In genomic region chr18:22324191-22325131, GRCh38 we compare ENCODE assay signal across 9 cellular contexts.
A peak's percentile ranks its signal among the peaks of the same experiment; 100 is the strongest.
DNase-seq lines count a peak whose midpoint lies in the region; ATAC-seq and TF ChIP-seq lines count a peak whose summit lies in the region.
"Had no signal": no experiment of that assay in that cellular context is flagged by ENCODE, and none has a peak within 500 bp of the region (broad histone marks: within the 10 kb centered on the region; RNA-seq: fewer than 3 reads in every experiment).

No MANE protein-coding gene starts in this region.

- H3K27me3 ChIP-seq in breast epithelium (no peaks in the 10 kb centered on the region), mucosa of rectum (ENCODE audit: control insufficient read depth in 2 of 2, insufficient read depth in 2 of 2, low read length in 2 of 2) (no peaks in the 10 kb centered on the region)

- POLR2A ChIA-PET in MCF 10A (lab: Yijun Ruan, JAX), result interaction anchor here (0.6 kb wide), 1 partner anchor 234 kb away, joined by 3 read pairs; no protein-coding TSS in a partner anchor

- peak overlapping the region in 1 of 2 donors; percentile 19 for H3K9ac ChIP-seq in mucosa of rectum (ENCODE audit: low read depth in 1 of 2, low read length in 2 of 2)

- H3K36me3 Mint-ChIP-seq in MCF 10A (ENCODE audit: insufficient read depth, unreplicated experiment), result no peaks in the 10 kb centered on the region

- no peak for ATAC-seq in HG02973 (IDR thresholded peaks at IDR 0.05; ENCODE audit: unreplicated experiment)

- DNase-seq in breast epithelium (ENCODE audit: low spot score in 2 of 2) (no peak), MCF 10A (ENCODE audit: unreplicated experiment) (no peak), fibroblast of gingiva (ENCODE audit: low read depth) (peak; percentile 27), GM10266 (ENCODE audit: extremely low spot score) (no peak), GDM1 (lab: John Stamatoyannopoulos, UW) (no peak), NCI-H510A treated with DMSO at 0.1 percent for 48 hours (lab: John Stamatoyannopoulos, UW) (no peak)
- DNase-seq: T-helper 9 cell had no signal

- no TSS peak for BruUV-seq in MCF 10A (replicated peaks; lab: Mats Ljungman, UMichigan)

- no peaks in the 10 kb centered on the region for H3K36me3 ChIP-seq in breast epithelium
- H3K36me3 ChIP-seq in mucosa of rectum (ENCODE audit: control insufficient read depth in 2 of 2, insufficient read depth in 2 of 2, low read length in 2 of 2), result no peaks in the 10 kb centered on the region

- no peak overlapping the region for H3K4me3 Mint-ChIP-seq in MCF 10A (ENCODE audit: unreplicated experiment)

- intact Hi-C loops in breast epithelium (cut with DNase I; ENCODE audit: low total_unique reads), result no loop called here
- intact Hi-C loops in MCF 10A (cut with micrococcal nuclease), result no loop called here

- no peaks in the 10 kb centered on the region for H3K27me3 Mint-ChIP-seq in MCF 10A (ENCODE audit: insufficient read depth, unreplicated experiment)

- no peaks in the 10 kb centered on the region for H3K9me3 ChIP-seq in breast epithelium
- H3K9me3 ChIP-seq in mucosa of rectum (ENCODE audit: control insufficient read depth in 2 of 2, low read length in 2 of 2), result no peaks in the 10 kb centered on the region

- peak overlapping the region in 1 of 2 donors; percentile 61 for H3K27ac ChIP-seq in breast epithelium
- no peak overlapping the region for H3K27ac ChIP-seq in mucosa of rectum (ENCODE audit: low read depth in 2 of 2, low read length in 2 of 2)

- TF ChIP-seq POLR2A in breast epithelium (IDR thresholded peaks at IDR 0.05), result no peak

- no peaks in the 10 kb centered on the region for H3K4me1 ChIP-seq in breast epithelium
- peaks cover 0 to 5% of the 10 kb centered on the region in 2 donors for H3K4me1 ChIP-seq in mucosa of rectum (ENCODE audit: control insufficient read depth in 2 of 2, insufficient read depth in 2 of 2, low read length in 2 of 2)

- peak in 2 of 3 donors; percentile 13 to 28 for TF ChIP-seq CTCF in breast epithelium (IDR thresholded peaks at IDR 0.05)
- TF ChIP-seq CTCF in MCF 10A (IDR thresholded peaks at IDR 0.05; ENCODE audit: unreplicated experiment), result no peak
- no peak for TF ChIP-seq CTCF in GM10266 (IDR thresholded peaks at IDR 0.05; ENCODE audit: control insufficient read depth, insufficient read depth, low read depth, missing control alignments)

- no peaks in the 10 kb centered on the region for H3K9me3 Mint-ChIP-seq in MCF 10A (ENCODE audit: unreplicated experiment)

- H3K27ac Mint-ChIP-seq in MCF 10A (ENCODE audit: low read depth, unreplicated experiment), result no peak overlapping the region

- CTCF ChIA-PET in MCF 10A (lab: Yijun Ruan, JAX), result no interaction called here

- H3K4me3 ChIP-seq in breast epithelium, result peak overlapping the region; percentile 3 to 59 (median 34)
- peak overlapping the region; percentile 1 to 34 for H3K4me3 ChIP-seq in mucosa of rectum (ENCODE audit: low read length in 2 of 2)

- no peaks in the 10 kb centered on the region for H3K4me1 Mint-ChIP-seq in MCF 10A (ENCODE audit: insufficient read depth, unreplicated experiment)

Comparison
In these comparisons a context has a peak if more than half of its experiments do, and no peak if none do; other contexts are left out.
1. CTCF ChIP-seq: peak in breast epithelium (2 of 3); none in MCF 10A (single experiment) and GM10266 (single experiment).